ENCODE assay signal across 8 cellular contexts in the genomic region with DNA sequence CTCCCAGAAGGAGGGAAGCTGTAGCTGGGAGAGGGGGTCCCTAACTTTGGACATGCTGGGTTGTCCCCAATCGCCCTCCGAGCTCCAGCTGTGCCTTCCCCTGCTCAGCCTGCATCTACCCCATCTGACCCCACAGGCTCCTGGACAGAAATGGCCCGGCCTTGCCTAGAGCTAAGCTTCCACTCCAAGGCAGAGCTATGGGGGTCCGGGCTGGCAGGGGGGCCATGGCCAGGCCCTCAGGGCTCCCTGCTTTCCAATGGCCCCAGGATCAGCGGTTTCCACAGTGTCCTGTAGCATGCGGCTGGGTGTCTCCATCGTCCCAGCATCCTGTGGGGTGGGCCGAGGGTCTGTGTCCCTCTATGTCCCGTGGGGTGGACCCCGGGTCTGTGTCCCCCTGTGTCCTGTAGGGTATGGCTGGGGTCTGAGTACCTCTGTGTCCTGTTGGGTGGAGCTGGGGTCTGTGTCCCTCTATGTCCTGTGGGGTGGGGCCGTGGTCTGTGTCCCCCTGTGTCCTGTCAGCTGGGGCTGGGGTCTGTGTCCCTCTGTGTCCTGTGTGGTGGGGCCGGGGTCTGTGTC.
DNase-seq lines count a peak whose midpoint lies in the region; ATAC-seq, FAIRE-seq and TF ChIP-seq lines count a peak whose summit lies in the region.

No MANE protein-coding gene starts in this region.

- H3K4me1 Mint-ChIP-seq in activated T-helper 17 cell treated with anti-CD3 and anti-CD28 coated beads, Interleukin-2, amount 50 U/mL, for 72 hours = peaks cover 5% of the 10 kb centered on the region

- CTCF ChIA-PET in HEK293 (lab: Yijun Ruan, JAX) = interaction anchor here (0.6 to 1.5 kb wide), 8 partner anchors 23 to 322 kb away, joined by 3 to 4 read pairs (median 4); no protein-coding TSS in a partner anchor

- no peaks in the 10 kb centered on the region for H3K9me3 ChIP-seq in HEK293 (ENCODE audit: control insufficient read depth, insufficient read depth, low read depth, low read length)
- H3K9me3 ChIP-seq in hepatocyte (ENCODE audit: low read depth) = no peaks in the 10 kb centered on the region
- no peaks in the 10 kb centered on the region for H3K9me3 ChIP-seq in small intestine (ENCODE audit: control insufficient read depth, low read depth)
- peaks cover 1% of the 10 kb centered on the region; the same call in 1 of the 2 replicates for H3K9me3 ChIP-seq in MG63

- no peaks in the 10 kb centered on the region for H3K4me1 ChIP-seq in HEK293 (ENCODE audit: control insufficient read depth, insufficient read depth, low read length)
- H3K4me1 ChIP-seq in hepatocyte (ENCODE audit: insufficient read depth) = peaks cover 30% of the 10 kb centered on the region
- peaks cover 0 to 5% of the 10 kb centered on the region in 2 donors for H3K4me1 ChIP-seq in small intestine (ENCODE audit: control insufficient read depth in 2 of 2, insufficient read depth in 1 of 2, low read depth in 1 of 2, low read length in 1 of 2)

- WGBS in hepatocyte (ENCODE audit: low lambda C conversion rate, missing lambda C conversion rate) = 91% methylated on average over 12 of the region's 12 CpGs
- WGBS in small intestine, 3 donors = 75 to 81% (median 75%) methylated on average over 11 to 12 of the region's 12 CpGs

- H3K9me3 Mint-ChIP-seq in activated T-helper 17 cell treated with anti-CD3 and anti-CD28 coated beads, Interleukin-2, amount 50 U/mL, for 72 hours = no peaks in the 10 kb centered on the region

- H3K4me2 ChIP-seq in hepatocyte = no peak overlapping the region

- no peaks in the 10 kb centered on the region for H3K36me3 ChIP-seq in HEK293 (ENCODE audit: control insufficient read depth in 2 of 2, insufficient read depth in 1 of 2, low read length in 2 of 2)
- no peaks in the 10 kb centered on the region for H3K36me3 ChIP-seq in hepatocyte (replicated peaks; ENCODE audit: insufficient read depth, low read depth)
- no peaks in the 10 kb centered on the region for H3K36me3 ChIP-seq in small intestine (ENCODE audit: control insufficient read depth in 2 of 2, insufficient read depth in 2 of 2, low read length in 2 of 2)
- no peaks in the 10 kb centered on the region for H3K36me3 ChIP-seq in MG63

- ATAC-seq in activated T-helper 17 cell treated with anti-CD3 and anti-CD28 coated beads, Interleukin-2, amount 50 U/mL, for 72 hours (replicated peaks) = no peak

- DNase-seq in hepatocyte (ENCODE audit: low spot score) (no peak), small intestine (no peak), MG63 (no peak), NCI-H2081 (lab: John Stamatoyannopoulos, UW) (no peak), SK-N-DZ (ENCODE audit: low spot score) (no peak), frontal cortex (ENCODE audit: low spot score in 2 of 2) (no peak)

- no peaks in the 10 kb centered on the region for H4K20me1 ChIP-seq in hepatocyte (ENCODE audit: insufficient read depth, poor library complexity, severe bottlenecking)

- H2AFZ ChIP-seq in hepatocyte = no peak overlapping the region

- no peaks in the 10 kb centered on the region for H3K36me3 Mint-ChIP-seq in activated T-helper 17 cell treated with anti-CD3 and anti-CD28 coated beads, Interleukin-2, amount 50 U/mL, for 72 hours (ENCODE audit: low read depth)

- peak overlapping the region; percentile 83 for H3K4me3 Mint-ChIP-seq in activated T-helper 17 cell treated with anti-CD3 and anti-CD28 coated beads, Interleukin-2, amount 50 U/mL, for 72 hours

- POLR2A ChIA-PET in HEK293 (lab: Yijun Ruan, JAX) = interaction anchor here (0.6 to 1.2 kb wide), 3 partner anchors 131 to 250 kb away, joined by 3 to 4 read pairs (median 3); no protein-coding TSS in a partner anchor

- H3K27me3 ChIP-seq in hepatocyte (no peaks in the 10 kb centered on the region), small intestine (ENCODE audit: control insufficient read depth in 2 of 2, insufficient read depth in 2 of 2, low read length in 2 of 2) (no peaks in the 10 kb centered on the region), MG63 (no peaks in the 10 kb centered on the region)

- TF ChIP-seq CTCF in HEK293 (tag by site-specific recombination; IDR thresholded peaks at IDR 0.05) (no peak), hepatocyte (IDR thresholded peaks at IDR 0.05; ENCODE audit: poor library complexity) (peak; percentile 10)

- H3K27ac ChIP-seq in HEK293 (ENCODE audit: extremely low read depth, low read depth, low read length) (no peak overlapping the region), hepatocyte (peak overlapping the region; percentile 98), small intestine (ENCODE audit: low read depth in 1 of 2, low read length in 1 of 2) (peak overlapping the region; percentile 84 to 92)

- peak overlapping the region; percentile 93 for H3K27ac Mint-ChIP-seq in activated T-helper 17 cell treated with anti-CD3 and anti-CD28 coated beads, Interleukin-2, amount 50 U/mL, for 72 hours

- H3K9me2 ChIP-seq in hepatocyte (replicated peaks; ENCODE audit: insufficient read depth) = no peaks in the 10 kb centered on the region

- no peak overlapping the region for H3K4me3 ChIP-seq in HEK293 (ENCODE audit: low read depth, low read length)
- H3K4me3 ChIP-seq in hepatocyte = no peak overlapping the region
- no peak overlapping the region for H3K4me3 ChIP-seq in small intestine (ENCODE audit: low read depth in 1 of 2, low read length in 2 of 2)
- no peak overlapping the region for H3K4me3 ChIP-seq in MG63

- H3K79me2 ChIP-seq in hepatocyte = no peaks in the 10 kb centered on the region

- no peaks in the 10 kb centered on the region for H3K27me3 Mint-ChIP-seq in activated T-helper 17 cell treated with anti-CD3 and anti-CD28 coated beads, Interleukin-2, amount 50 U/mL, for 72 hours

- FAIRE-seq in small intestine (lab: Jason Lieb, UNC) = no peak
- FAIRE-seq in frontal cortex (lab: Jason Lieb, UNC) = no peak

TF ChIP-seq in HEK293, 187 proteins besides CTCF, POLR2A, EP300 and RAD21:
- peak; percentile 42 for TF ChIP-seq ZIC2 (tag by site-specific recombination; IDR thresholded peaks at IDR 0.05)
- TF ChIP-seq IKZF3 (tag by site-specific recombination; IDR thresholded peaks at IDR 0.05) = no peak
- TF ChIP-seq GLIS2 (tag by site-specific recombination; IDR thresholded peaks at IDR 0.05) = peak; percentile 34; the same call in 1 of the 2 replicates
TF ChIP-seq in HEK293: peak in this region for 2.
